Comparison of ENCODE assay signal across 15 cellular contexts in genomic region chr10:48464871-48465736, GRCh38.
DNase-seq lines count a peak whose midpoint lies in the region; ATAC-seq, FAIRE-seq and TF ChIP-seq lines count a peak whose summit lies in the region.
"Had no signal": no experiment of that assay in that cellular context is flagged by ENCODE, and none has a peak within 500 bp of the region (broad histone marks: within the 10 kb centered on the region; RNA-seq: fewer than 3 reads in every experiment).

No MANE protein-coding gene starts in this region.

- H3K36me3 ChIP-seq in WERI-Rb-1 (no peaks in the 10 kb centered on the region), heart left ventricle (no peaks in the 10 kb centered on the region), ovary (no peaks in the 10 kb centered on the region)
- H3K36me3 ChIP-seq: neutrophil, upper lobe of left lung had no signal

- FAIRE-seq in GM12892 (lab: Jason Lieb, UNC): no peak

- no peak for TF ChIP-seq CTCF in WERI-Rb-1 (IDR thresholded peaks at IDR 0.05; ENCODE audit: low read depth, low read length)
- TF ChIP-seq CTCF in heart left ventricle (IDR thresholded peaks at IDR 0.05): no peak
- no peak for TF ChIP-seq CTCF in ovary (IDR thresholded peaks at IDR 0.05)
- TF ChIP-seq CTCF in foreskin fibroblast (IDR thresholded peaks at IDR 0.05; ENCODE audit: low read depth, low read length): no peak

- peak; percentile 82 to 91 (median 85) for ATAC-seq in heart left ventricle
- ATAC-seq: activated CD8-positive, alpha-beta T cell treated with anti-CD3 and anti-CD28 coated beads for 36 hours had no signal

- no peak for TF ChIP-seq EP300 in ovary (IDR thresholded peaks at IDR 0.05)

- peak overlapping the region; percentile 40 for H3K4me3 ChIP-seq in WERI-Rb-1 (ENCODE audit: low read depth, low read length)
- H3K4me3 ChIP-seq in heart left ventricle: peak overlapping the region in 8 of 12 donors; percentile 5 to 36 (median 21)
- H3K4me3 ChIP-seq in ovary: no peak overlapping the region
- no peak overlapping the region for H3K4me3 ChIP-seq in foreskin fibroblast (ENCODE audit: low read depth in 1 of 2, low read length in 2 of 2)
- H3K4me3 ChIP-seq: SK-N-MC had no signal

- DNase-seq in D341Med (ENCODE audit: low spot score): peak; percentile 45
- DNase-seq in WERI-Rb-1: peak; percentile 64
- peak; percentile 69 to 85 (median 78) for DNase-seq in heart left ventricle
- peak in 3 of 5 donors; percentile 23 to 48 (median 44) for DNase-seq in ovary
- DNase-seq in foreskin fibroblast: no peak
- DNase-seq in HuH-7 (ENCODE audit: low spot score): no peak
- no peak for DNase-seq in iPS-NIHi11 (ENCODE audit: low spot score)
- no peak for DNase-seq in GM12892 (ENCODE audit: insufficient read length)
- DNase-seq: activated CD8-positive, alpha-beta T cell treated with anti-CD3 and anti-CD28 coated beads for 36 hours; CD4-positive, CD25-positive, alpha-beta regulatory T cell; erythroblast; immature natural killer cell had no signal

- 41 to 63% (median 56%) methylated on average over 24 to 27 of the region's 27 CpGs for WGBS in heart left ventricle, 4 donors
- 53 to 57% (median 54%) methylated on average over 21 to 27 of the region's 27 CpGs for WGBS in ovary, 3 donors

- intact Hi-C loops in heart left ventricle (cut with DNase I) (no loop called here), ovary (cut with DNase I) (no loop called here)

- H3K4me1 ChIP-seq in heart left ventricle (peaks cover 0 to 39% (median 16%) of the 10 kb centered on the region in 12 donors), ovary (ENCODE audit: insufficient read depth) (peaks cover 27% of the 10 kb centered on the region)

- TF ChIP-seq POLR2A in heart left ventricle (IDR thresholded peaks at IDR 0.05) (no peak), ovary (IDR thresholded peaks at IDR 0.05) (no peak), GM12892 (IDR thresholded peaks at IDR 0.05; ENCODE audit: low read depth, low read length) (no peak)

- H3K27ac ChIP-seq in WERI-Rb-1 (peak overlapping the region; percentile 31), heart left ventricle (peak overlapping the region in 10 of 12 donors; percentile 8 to 91 (median 60)), ovary (peak overlapping the region in 1 of 2 donors; percentile 27)
- H3K27ac ChIP-seq: neutrophil, SK-N-MC, upper lobe of left lung had no signal

- H3K27me3 ChIP-seq in WERI-Rb-1 (ENCODE audit: insufficient read depth, low read depth, severe bottlenecking) (no peaks in the 10 kb centered on the region), heart left ventricle (peaks cover 0 to 5% (median 0%) of the 10 kb centered on the region in 9 donors), ovary (no peaks in the 10 kb centered on the region)

- H3K9me3 ChIP-seq in WERI-Rb-1 (ENCODE audit: severe bottlenecking) (no peaks in the 10 kb centered on the region), heart left ventricle (no peaks in the 10 kb centered on the region), ovary (no peaks in the 10 kb centered on the region)
- H3K9me3 ChIP-seq: neutrophil, upper lobe of left lung had no signal

Comparison
In these comparisons a context has a peak if more than half of its experiments do, and no peak if none do; other contexts are left out.
1. DNase-seq: peak in D341Med (single experiment), WERI-Rb-1 (single experiment), heart left ventricle (5 of 5) and ovary (3 of 5); none in foreskin fibroblast (0 of 2), HuH-7 (single experiment), iPS-NIHi11 (single experiment) and GM12892 (single experiment).
2. H3K4me3 ChIP-seq: peak in WERI-Rb-1 (single experiment) and heart left ventricle (8 of 12); none in ovary (single experiment) and foreskin fibroblast (0 of 2).